In the genomic region with DNA sequence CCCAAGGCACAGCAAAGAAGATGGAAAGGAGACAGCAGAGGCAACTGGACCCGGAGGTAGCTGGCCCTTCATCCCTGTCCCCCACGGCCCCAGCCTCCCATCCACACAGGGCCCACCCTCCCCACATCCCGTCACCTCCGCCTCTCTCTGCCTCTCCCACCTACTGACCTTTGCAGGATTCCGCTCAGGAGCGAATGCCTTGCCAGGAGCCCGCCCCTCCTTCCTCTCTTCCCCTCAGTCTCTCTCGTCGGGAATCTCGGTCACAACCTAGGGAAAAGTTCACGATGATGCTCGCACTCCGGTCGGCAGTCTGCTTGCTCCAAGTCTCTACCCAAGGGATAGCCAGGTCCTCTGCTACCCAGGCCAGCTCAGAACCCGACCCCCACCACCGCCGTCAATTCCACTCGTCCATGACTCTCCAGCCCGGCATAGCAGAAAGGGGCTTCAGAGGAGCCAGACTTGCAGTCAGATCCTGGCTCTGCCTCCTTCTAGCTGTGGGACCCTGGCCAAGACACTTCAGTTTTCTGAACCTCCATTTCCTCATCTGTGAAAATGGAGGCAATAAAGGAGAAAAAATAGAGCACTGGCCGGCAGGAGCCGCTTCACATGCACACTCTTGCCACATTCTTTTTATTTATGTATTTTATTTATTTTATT, we compare ENCODE assay signal across 1 cellular context.
TF ChIP-seq lines count a peak whose summit lies in the region.

No MANE protein-coding gene starts in this region.

TF ChIP-seq in SK-N-SH treated with all-trans-retinoic acid at 6 μM for 48 hours, 23 proteins besides CTCF, POLR2A, EP300 and RAD21 (continued from another document):
- TF ChIP-seq, protein P1, sequence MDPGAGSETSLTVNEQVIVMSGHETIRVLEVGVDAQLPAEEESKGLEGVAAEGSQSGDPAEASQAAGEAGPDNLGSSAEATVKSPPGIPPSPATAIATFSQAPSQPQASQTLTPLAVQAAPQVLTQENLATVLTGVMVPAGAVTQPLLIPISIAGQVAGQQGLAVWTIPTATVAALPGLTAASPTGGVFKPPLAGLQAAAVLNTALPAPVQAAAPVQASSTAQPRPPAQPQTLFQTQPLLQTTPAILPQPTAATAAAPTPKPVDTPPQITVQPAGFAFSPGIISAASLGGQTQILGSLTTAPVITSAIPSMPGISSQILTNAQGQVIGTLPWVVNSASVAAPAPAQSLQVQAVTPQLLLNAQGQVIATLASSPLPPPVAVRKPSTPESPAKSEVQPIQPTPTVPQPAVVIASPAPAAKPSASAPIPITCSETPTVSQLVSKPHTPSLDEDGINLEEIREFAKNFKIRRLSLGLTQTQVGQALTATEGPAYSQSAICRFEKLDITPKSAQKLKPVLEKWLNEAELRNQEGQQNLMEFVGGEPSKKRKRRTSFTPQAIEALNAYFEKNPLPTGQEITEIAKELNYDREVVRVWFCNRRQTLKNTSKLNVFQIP (CRISPR knock-in tag; IDR thresholded peaks at IDR 0.05; ENCODE audit: borderline replicate concordance, low read depth) = no peak
- TF ChIP-seq CSRNP3 (CRISPR knock-in tag; IDR thresholded peaks at IDR 0.05) (no peak), ZFP3 (CRISPR knock-in tag; IDR thresholded peaks at IDR 0.05) (no peak), ZNF70 (CRISPR knock-in tag; IDR thresholded peaks at IDR 0.05) (no peak), GLIS3 (CRISPR knock-in tag; IDR thresholded peaks at IDR 0.05) (no peak), TOX (CRISPR knock-in tag; IDR thresholded peaks at IDR 0.05; ENCODE audit: borderline replicate concordance) (no peak), CSDC2 (CRISPR knock-in tag; IDR thresholded peaks at IDR 0.05) (no peak), SNAI2 (CRISPR knock-in tag; IDR thresholded peaks at IDR 0.05) (no peak), ZFP30 (CRISPR knock-in tag; IDR thresholded peaks at IDR 0.05) (no peak), PPARA (CRISPR knock-in tag; IDR thresholded peaks at IDR 0.05; ENCODE audit: borderline replicate concordance) (no peak), ESRRG (CRISPR knock-in tag; IDR thresholded peaks at IDR 0.05) (no peak)
TF ChIP-seq in SK-N-SH treated with all-trans-retinoic acid at 6 μM for 48 hours: peak in this region for 0.
